In genomic region chr3:194536883-194537637, GRCh38 we compare ENCODE assay signal across 9 cellular contexts. TPM values are rescaled to one million over a fixed set of nuclear protein-coding genes. Genes with fewer than 3 reads are reported as not detected.
DNase-seq lines count a peak whose midpoint lies in the region; ATAC-seq lines count a peak whose summit lies in the region.
"Had no signal": no experiment of that assay in that cellular context is flagged by ENCODE, and none has a peak within 500 bp of the region (broad histone marks: within the 10 kb centered on the region; RNA-seq: fewer than 3 reads in every experiment).

No MANE protein-coding gene starts in this region.

- H3K9ac ChIP-seq in SK-N-MC (ENCODE audit: insufficient read length) = no peak overlapping the region

- ATAC-seq in Right ventricle myocardium inferior (peak; percentile 75), HG03439 (IDR thresholded peaks at IDR 0.05; ENCODE audit: unreplicated experiment) (no peak), HG02610 (IDR thresholded peaks at IDR 0.05; ENCODE audit: unreplicated experiment) (no peak)

- H3K4me3 ChIP-seq in SK-N-MC = peak overlapping the region; percentile 44

- H3K27ac ChIP-seq in SK-N-MC = peak overlapping the region; percentile 71

- H3K9me3 ChIP-seq in SK-N-MC (ENCODE audit: low read depth, low read length) = no peaks in the 10 kb centered on the region; the same call in 1 of the 2 replicates

- H3K36me3 ChIP-seq in SK-N-MC (ENCODE audit: insufficient read depth, low read length) = no peaks in the 10 kb centered on the region

- intact Hi-C loops in Right ventricle myocardium inferior (cut with DNase I) (no loop called here), cardiac septum (cut with DNase I) (no loop called here)

- DNase-seq in Right ventricle myocardium inferior (ENCODE audit: missing footprints) = no peak
- no peak for DNase-seq in cardiac septum (ENCODE audit: low spot score)
- DNase-seq in SK-N-MC (ENCODE audit: low read depth, low spot score) = peak; percentile 32
- peak; percentile 80 for DNase-seq in kidney tubule cell (ENCODE audit: low spot score)
- DNase-seq in SK-N-DZ (ENCODE audit: low spot score) = no peak
- no peak for DNase-seq in Ammon's horn (ENCODE audit: low spot score)
- DNase-seq: activated gamma-delta T cell had no signal

RNA-seq across cellular contexts. Expression of gene ATP13A3, which starts 50.3 kb away (rescaled TPM):
- total RNA-seq in Right ventricle myocardium inferior (55.3 TPM), cardiac septum (217 TPM)
- 76.4 and 79.1 TPM in 2 replicates for polyA plus RNA-seq in SK-N-DZ (2014; cell fraction: cytosol; rRNA removed)
- 74.9 and 78.1 TPM in 2 replicates for polyA plus RNA-seq in SK-N-DZ (2014; cell fraction: nucleus; rRNA removed)

Comparison
In these comparisons a context has a peak if more than half of its experiments do, and no peak if none do; other contexts are left out.
1. DNase-seq: peak in SK-N-MC (single experiment) and kidney tubule cell (single experiment); none in Right ventricle myocardium inferior (single experiment), cardiac septum (single experiment), SK-N-DZ (single experiment) and Ammon's horn (single experiment).